ENCODE assay signal across 10 cellular contexts in the genomic region with DNA sequence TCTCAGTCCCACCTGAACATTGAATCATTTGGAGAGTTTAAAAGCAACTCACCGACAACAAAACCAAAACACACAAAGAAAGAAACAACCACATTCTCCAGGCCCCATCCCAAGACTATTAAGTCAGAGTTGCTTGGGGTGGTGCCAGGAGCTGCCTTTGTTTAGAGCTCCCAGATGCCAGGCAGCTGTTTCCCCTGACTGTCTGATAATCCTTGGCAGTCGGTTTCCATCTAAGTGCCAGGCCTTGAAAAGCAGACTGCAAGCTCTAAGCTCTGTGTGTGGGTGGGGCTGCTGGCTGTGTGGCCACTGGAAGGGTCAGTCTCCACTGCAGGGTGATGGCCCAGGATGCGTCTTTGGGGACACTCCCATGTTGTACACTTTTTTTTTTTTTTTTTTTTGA.
DNase-seq lines count a peak whose midpoint lies in the region; ATAC-seq and TF ChIP-seq lines count a peak whose summit lies in the region.
"Had no signal": no experiment of that assay in that cellular context is flagged by ENCODE, and none has a peak within 500 bp of the region (broad histone marks: within the 10 kb centered on the region; RNA-seq: fewer than 3 reads in every experiment).

No MANE protein-coding gene starts in this region.

- no peak overlapping the region for H3K14ac ChIP-seq in mesenchymal stem cell (ENCODE audit: low read length in 2 of 2)

- no peak overlapping the region for H4K8ac ChIP-seq in mesenchymal stem cell (ENCODE audit: low read length)

- peaks cover 0 to 3% (median 0%) of the 10 kb centered on the region in 45 donors for H3K27me3 ChIP-seq in dorsolateral prefrontal cortex
- H3K27me3 ChIP-seq in mesenchymal stem cell (ENCODE audit: control insufficient read depth in 1 of 2, insufficient read depth in 1 of 2, low read length in 2 of 2) = peaks cover 4 to 8% of the 10 kb centered on the region in 2 experiments

- 38% methylated on average over 3 of the region's 3 CpGs for WGBS in mesenchymal stem cell

- H2AFZ ChIP-seq in mesenchymal stem cell (ENCODE audit: low read depth, low read length) = no peak overlapping the region

- no peak overlapping the region for H2BK15ac ChIP-seq in mesenchymal stem cell (ENCODE audit: low read depth, poor library complexity, severe bottlenecking)

- no peak overlapping the region for H3K18ac ChIP-seq in mesenchymal stem cell (ENCODE audit: low read depth in 1 of 2, low read length in 2 of 2)

- no peak overlapping the region for H2AK5ac ChIP-seq in mesenchymal stem cell (ENCODE audit: low read length, severe bottlenecking)

- no peaks in the 10 kb centered on the region for H3K4me1 ChIP-seq in mesenchymal stem cell (ENCODE audit: control insufficient read depth, insufficient read depth, low read depth, low read length)

- no peak overlapping the region for H3K4me3 ChIP-seq in dorsolateral prefrontal cortex
- no peak overlapping the region for H3K4me3 ChIP-seq in mesenchymal stem cell (ENCODE audit: insufficient read depth in 1 of 2, low read depth in 1 of 2, low read length in 2 of 2)

- no peak overlapping the region for H3K4ac ChIP-seq in mesenchymal stem cell (ENCODE audit: low read depth in 1 of 2, low read length in 2 of 2)

- no peak overlapping the region for H2BK5ac ChIP-seq in mesenchymal stem cell (ENCODE audit: low read depth, low read length, poor library complexity, severe bottlenecking)

- H2BK120ac ChIP-seq in mesenchymal stem cell (ENCODE audit: low read depth, low read length) = no peak overlapping the region

- no peaks in the 10 kb centered on the region for H3K79me1 ChIP-seq in mesenchymal stem cell (replicated peaks; ENCODE audit: low read length, poor library complexity, severe bottlenecking)

- peak; percentile 82 for DNase-seq in Right ventricle myocardium inferior (ENCODE audit: missing footprints)
- no peak for DNase-seq in cardiac septum (ENCODE audit: low spot score)
- peak in 9 of 10 donors; percentile 32 to 74 (median 60) for DNase-seq in dorsolateral prefrontal cortex
- DNase-seq in mesenchymal stem cell = peak; percentile 60
- no peak for DNase-seq in SHP77 (lab: John Stamatoyannopoulos, UW)
- no peak for DNase-seq in cerebellar nuclear complex (lab: John Stamatoyannopoulos, UW)
- no peak for DNase-seq in HUDEP-2 (lab: John Stamatoyannopoulos, UW; ENCODE audit: unreplicated experiment in 76 of 76)
- DNase-seq: activated CD8-positive, alpha-beta T cell treated with anti-CD3 and anti-CD28 coated beads for 36 hours; NCI-H1417 treated with DMSO at 0.1 percent for 48 hours had no signal

- H3K27ac ChIP-seq in dorsolateral prefrontal cortex (no peak overlapping the region), mesenchymal stem cell (ENCODE audit: low read length, poor library complexity, severe bottlenecking) (no peak overlapping the region)

- no peak overlapping the region for H4K91ac ChIP-seq in mesenchymal stem cell (ENCODE audit: low read length)

- no peak for TF ChIP-seq CTCF in dorsolateral prefrontal cortex (IDR thresholded peaks at IDR 0.05 in 54 of 56, conservative IDR thresholded peaks at IDR 0.05 in 2 of 56; ENCODE audit: low read depth in 1 of 56, partially characterized antibody in 56 of 56)

- intact Hi-C loops in Right ventricle myocardium inferior (cut with DNase I) (no loop called here), cardiac septum (cut with DNase I) (no loop called here), dorsolateral prefrontal cortex (cut with DNase I) (loop anchor here in 1 of 2 donors (5.0 kb wide), 1 partner anchor 149 kb away; no protein-coding TSS in a partner anchor)

- peak overlapping the region in 1 of 2 experiments; percentile 76 for H2BK12ac ChIP-seq in mesenchymal stem cell (ENCODE audit: low read length in 2 of 2)

- no peak overlapping the region for H3K4me2 ChIP-seq in mesenchymal stem cell (ENCODE audit: low read length, poor library complexity, severe bottlenecking)

- no peak overlapping the region for H3K9ac ChIP-seq in mesenchymal stem cell (ENCODE audit: low read length)

- H3K9me3 ChIP-seq in mesenchymal stem cell (ENCODE audit: control insufficient read depth, low read length) = no peaks in the 10 kb centered on the region

- H3K23ac ChIP-seq in mesenchymal stem cell (ENCODE audit: low read length in 2 of 2) = no peak overlapping the region

- H3K36me3 ChIP-seq in mesenchymal stem cell (ENCODE audit: control insufficient read depth in 1 of 2, insufficient read depth in 2 of 2, low read depth in 1 of 2, low read length in 2 of 2) = no peaks in the 10 kb centered on the region

- ATAC-seq in Right ventricle myocardium inferior = peak; percentile 88
- no peak for ATAC-seq in activated CD4-positive, CD25-positive, alpha-beta regulatory T cell treated with anti-CD3 and anti-CD28 coated beads, Interleukin-2, amount 50 U/mL, for 24 hours
- ATAC-seq: activated CD8-positive, alpha-beta T cell treated with anti-CD3 and anti-CD28 coated beads for 36 hours had no signal

Comparison
In these comparisons a context has a peak if more than half of its experiments do, and no peak if none do; other contexts are left out.
1. DNase-seq: peak in Right ventricle myocardium inferior (single experiment), dorsolateral prefrontal cortex (9 of 10) and mesenchymal stem cell (single experiment); none in cardiac septum (single experiment), SHP77 (0 of 2), cerebellar nuclear complex (0 of 2) and HUDEP-2 (0 of 76).